1 cellular context compared by ENCODE assay signal in the genomic region with DNA sequence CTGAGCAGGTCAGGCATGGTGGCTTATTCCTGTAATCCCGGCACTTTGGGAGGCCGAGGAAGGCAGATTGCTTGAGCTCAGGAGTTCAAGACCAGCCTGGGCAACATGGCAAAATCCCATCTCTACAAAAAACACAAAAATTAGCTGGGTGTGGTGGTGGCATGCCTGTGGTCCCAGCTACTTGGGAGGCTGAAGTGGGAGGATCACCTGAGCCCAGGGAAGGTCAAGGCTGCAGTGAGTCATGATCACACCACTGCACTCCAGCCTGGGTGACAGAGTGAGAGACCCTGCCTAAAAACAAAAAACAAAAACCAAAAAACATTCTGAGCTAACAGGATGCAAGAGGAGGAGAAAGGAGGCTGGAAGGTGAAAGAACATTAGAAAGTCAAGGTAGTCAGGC.
A peak's percentile ranks its signal among the peaks of the same experiment; 100 is the strongest.
TF ChIP-seq lines count a peak whose summit lies in the region.

No MANE protein-coding gene starts in this region.

TF ChIP-seq in HEK293, 187 proteins besides CTCF, POLR2A, EP300 and RAD21:
- TF ChIP-seq PRDM1 (tag by site-specific recombination; IDR thresholded peaks at IDR 0.05): peak; percentile 61
- TF ChIP-seq GLIS1 (tag by site-specific recombination; IDR thresholded peaks at IDR 0.05): peak; percentile 21; the same call in 1 of the 2 replicates
- peak; percentile 18; the same call in 1 of the 2 replicates for TF ChIP-seq SP3 (tag by site-specific recombination; IDR thresholded peaks at IDR 0.05)
- TF ChIP-seq ZNF24 (tag by site-specific recombination; IDR thresholded peaks at IDR 0.05): 0 out of 2 replicates have a peak, but pooled peaks have one; percentile 21
